Comparison of ENCODE assay signal across 8 cellular contexts in the genomic region with DNA sequence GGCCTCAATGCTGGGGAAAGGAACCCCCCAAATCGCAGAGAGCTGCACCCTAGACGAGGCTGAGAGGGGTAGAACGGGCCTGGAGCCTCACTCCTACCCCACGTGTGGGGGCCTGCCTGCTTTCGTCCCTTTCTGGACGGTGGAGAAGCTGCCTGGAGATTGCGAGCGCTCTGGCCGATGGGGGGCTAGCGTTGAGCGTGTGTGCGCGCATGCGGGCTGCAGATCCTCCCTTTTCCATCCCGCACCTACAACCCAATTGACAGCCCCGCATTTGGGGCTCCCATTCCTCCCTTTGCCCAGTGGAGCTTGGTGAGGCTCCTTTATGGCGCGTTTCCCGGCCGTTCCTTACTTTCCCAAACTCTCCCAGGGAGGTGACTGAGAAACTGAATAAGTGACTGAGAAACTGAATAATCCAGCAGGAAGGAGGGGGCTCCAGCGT. TPM values are rescaled to one million over a fixed set of nuclear protein-coding genes. Genes with fewer than 3 reads are reported as not detected.
A peak's percentile ranks its signal among the peaks of the same experiment; 100 is the strongest.
DNase-seq lines count a peak whose midpoint lies in the region; ATAC-seq and TF ChIP-seq lines count a peak whose summit lies in the region.

No MANE protein-coding gene starts in this region.

- no peak for DNase-seq in activated CD8-positive, alpha-beta memory T cell treated with anti-CD3 and anti-CD28 coated beads, Interleukin-2, amount 10 ng/mL, durations not matched to agents 7 days and 5 days
- no peak for DNase-seq in activated CD8-positive, alpha-beta memory T cell treated with anti-CD3 and anti-CD28 coated beads, Interleukin-2, amount 50 U/mL, for 4 hours
- no peak for DNase-seq in stomach
- DNase-seq in SHP77 (lab: John Stamatoyannopoulos, UW) = no peak
- DNase-seq in stimulated activated CD4-positive, alpha-beta T cell treated with anti-CD3 and anti-CD28 coated beads, Interleukin-4, amount 100 ng/mL, for 1 hour = no peak

- TF ChIP-seq EP300 in stomach (IDR thresholded peaks at IDR 0.05) = no peak

- H3K27me3 ChIP-seq in iPS-15b (ENCODE audit: control insufficient read depth, insufficient read depth, low read length) (peaks cover 3% of the 10 kb centered on the region), stomach (peaks cover 0 to 5% (median 0%) of the 10 kb centered on the region in 3 donors)

- H3K4me3 Mint-ChIP-seq in activated CD8-positive, alpha-beta memory T cell treated with anti-CD3 and anti-CD28 coated beads, Interleukin-2, amount 10 ng/mL, durations not matched to agents 7 days and 5 days = peak overlapping the region; percentile 82
- H3K4me3 Mint-ChIP-seq in activated naive CD8-positive, alpha-beta T cell = peak overlapping the region; percentile 93

- H3K27me3 Mint-ChIP-seq in activated CD8-positive, alpha-beta memory T cell treated with anti-CD3 and anti-CD28 coated beads, Interleukin-2, amount 10 ng/mL, durations not matched to agents 7 days and 5 days = peaks cover 8% of the 10 kb centered on the region
- H3K27me3 Mint-ChIP-seq in activated naive CD8-positive, alpha-beta T cell = no peaks in the 10 kb centered on the region

- H3K4me3 ChIP-seq in iPS-15b (ENCODE audit: low read depth, low read length) (peak overlapping the region; percentile 91), stomach (peak overlapping the region; percentile 53 to 63 (median 58))

- intact Hi-C loops in stomach (cut with DNase I; ENCODE audit: low total_unique reads) = no loop called here

- no peak for TF ChIP-seq CTCF in stomach (IDR thresholded peaks at IDR 0.05)

- peak overlapping the region; percentile 91 to 97 (median 92) for H3K27ac ChIP-seq in stomach

- CTCF ChIA-PET in activated CD8-positive, alpha-beta memory T cell treated with anti-CD3 and anti-CD28 coated beads, Interleukin-2, amount 10 ng/mL, durations not matched to agents 7 days and 5 days (lab: Charles Lee) = interaction anchor here (1.4 to 2.1 kb wide), 6 partner anchors 8 to 420 kb away, joined by 3 to 10 read pairs (median 6); a partner anchor contains a TSS

- no peaks in the 10 kb centered on the region for H3K36me3 Mint-ChIP-seq in activated CD8-positive, alpha-beta memory T cell treated with anti-CD3 and anti-CD28 coated beads, Interleukin-2, amount 10 ng/mL, durations not matched to agents 7 days and 5 days
- H3K36me3 Mint-ChIP-seq in activated naive CD8-positive, alpha-beta T cell = no peaks in the 10 kb centered on the region

- peaks cover 34% of the 10 kb centered on the region for H3K4me1 Mint-ChIP-seq in activated CD8-positive, alpha-beta memory T cell treated with anti-CD3 and anti-CD28 coated beads, Interleukin-2, amount 10 ng/mL, durations not matched to agents 7 days and 5 days
- peaks cover 30% of the 10 kb centered on the region for H3K4me1 Mint-ChIP-seq in activated naive CD8-positive, alpha-beta T cell (ENCODE audit: low read depth)

- WGBS in stomach, 5 donors = 5 to 10% (median 8%) methylated on average over 13 to 21 of the region's 21 CpGs

- ATAC-seq in activated CD8-positive, alpha-beta memory T cell treated with anti-CD3 and anti-CD28 coated beads, Interleukin-2, amount 10 ng/mL, durations not matched to agents 7 days and 5 days = no peak
- ATAC-seq in GM19463 (IDR thresholded peaks at IDR 0.05; ENCODE audit: unreplicated experiment) = no peak

- TF ChIP-seq POLR2A in stomach (IDR thresholded peaks at IDR 0.05) = no peak

- H3K9ac ChIP-seq in iPS-15b (ENCODE audit: low read depth, low read length) = peak overlapping the region; percentile 81

- H3K4me1 ChIP-seq in iPS-15b (ENCODE audit: control insufficient read depth, insufficient read depth, low read length) = peaks cover 9% of the 10 kb centered on the region
- peaks cover 47 to 68% (median 62%) of the 10 kb centered on the region in 4 donors for H3K4me1 ChIP-seq in stomach

- H3K9me3 ChIP-seq in iPS-15b (ENCODE audit: control insufficient read depth, insufficient read depth, low read length) (no peaks in the 10 kb centered on the region), stomach (no peaks in the 10 kb centered on the region)

- H3K36me3 ChIP-seq in iPS-15b (ENCODE audit: control insufficient read depth, insufficient read depth, low read length) (peaks cover 13% of the 10 kb centered on the region), stomach (peaks cover 5 to 15% (median 10%) of the 10 kb centered on the region in 4 donors)

- no peaks in the 10 kb centered on the region for H3K9me3 Mint-ChIP-seq in activated CD8-positive, alpha-beta memory T cell treated with anti-CD3 and anti-CD28 coated beads, Interleukin-2, amount 10 ng/mL, durations not matched to agents 7 days and 5 days (ENCODE audit: low read depth)
- no peaks in the 10 kb centered on the region for H3K9me3 Mint-ChIP-seq in activated naive CD8-positive, alpha-beta T cell (ENCODE audit: low read depth)

- peak overlapping the region; percentile 24 for H3K27ac Mint-ChIP-seq in activated CD8-positive, alpha-beta memory T cell treated with anti-CD3 and anti-CD28 coated beads, Interleukin-2, amount 10 ng/mL, durations not matched to agents 7 days and 5 days
- peak overlapping the region; percentile 66 for H3K27ac Mint-ChIP-seq in activated naive CD8-positive, alpha-beta T cell

RNA-seq across cellular contexts. Expression of a gene that starts 0.9 kb away (rescaled TPM):
- total RNA-seq in activated CD8-positive, alpha-beta memory T cell treated with anti-CD3 and anti-CD28 coated beads, Interleukin-2, amount 10 ng/mL, durations not matched to agents 7 days and 5 days = not detected
- total RNA-seq in stomach = 100 to 1,000 TPM in 1 of 5 donors, 10 to 100 TPM in 4; 19.8 to 184 (median 76.3) TPM
- 10 to 100 TPM; 21.5 to 36.9 (median 31.2) TPM for polyA plus RNA-seq in stomach

RNA-seq across cellular contexts. Expression of a gene that starts 8.3 kb away (rescaled TPM):
- total RNA-seq in activated CD8-positive, alpha-beta memory T cell treated with anti-CD3 and anti-CD28 coated beads, Interleukin-2, amount 10 ng/mL, durations not matched to agents 7 days and 5 days = 1 to 10 TPM; 8.4 to 9.3 TPM
- 10 to 100 TPM in 2 of 5 donors, 1 to 10 TPM in 3; 3.5 to 16.5 (median 9.8) TPM for total RNA-seq in stomach
- 1 to 10 TPM; 4.4 to 6.0 (median 5.8) TPM for polyA plus RNA-seq in stomach

RNA-seq across cellular contexts. Expression of a gene that starts 27.5 kb away (rescaled TPM):
- total RNA-seq in activated CD8-positive, alpha-beta memory T cell treated with anti-CD3 and anti-CD28 coated beads, Interleukin-2, amount 10 ng/mL, durations not matched to agents 7 days and 5 days = 10 to 100 TPM; 73.3 to 99.5 TPM
- total RNA-seq in stomach = 10 to 100 TPM; 11.9 to 66.1 (median 17.2) TPM
- polyA plus RNA-seq in stomach = 1 to 10 TPM; 2.9 to 6.0 (median 4.2) TPM

Comparison
In these comparisons a context has a peak if more than half of its experiments do, and no peak if none do; other contexts are left out.
1. RNA of a gene that starts 0.9 kb away (total RNA-seq): 19.8 to 184 TPM in stomach; not detected in activated CD8-positive, alpha-beta memory T cell treated with anti-CD3 and anti-CD28 coated beads, Interleukin-2, amount 10 ng/mL, durations not matched to agents 7 days and 5 days; every median in the first group is over 10 times any median in the second.